Comparison of ENCODE assay signal across 27 cellular contexts in genomic region chr4:186345184-186345583, GRCh38.
"Had no signal": no experiment of that assay in that cellular context is flagged by ENCODE, and none has a peak within 500 bp of the region (broad histone marks: within the 10 kb centered on the region; RNA-seq: fewer than 3 reads in every experiment).

No MANE protein-coding gene starts in this region.

- H3K9me3 ChIP-seq: Peyer's patch, SJCRH30, SK-N-SH had no signal

- H3K27ac ChIP-seq: Peyer's patch, RWPE1, SJCRH30 had no signal

- H3K27ac Mint-ChIP-seq: activated CD8-positive, alpha-beta memory T cell treated with anti-CD3 and anti-CD28 coated beads, Interleukin-2, amount 10 ng/mL, durations not matched to agents 7 days and 5 days; activated naive CD4-positive, alpha-beta T cell treated with anti-CD3 and anti-CD28 coated beads, Interleukin-2, amount 50 U/mL, for 72 hours; activated naive CD8-positive, alpha-beta T cell treated with anti-CD3 and anti-CD28 coated beads, Interleukin-2, amount 50 U/mL, for 24 hours; activated T-cell treated with anti-CD3 and anti-CD28 coated beads, Interleukin-2, amount 50 U/mL, for 24 hours; activated T-helper 1 cell treated with anti-CD3 and anti-CD28 coated beads, Interleukin-12 subunit alpha, Interleukin-12 subunit beta, Interleukin-2, Interleukin-4 antibody, amounts not matched to agents 30 ng/mL and 10 ng/mL and 1 ng/mL, durations not matched to agents 14 hours and 24 hours and 36 hours; brain had no signal

- H3K4me2 ChIP-seq: SK-N-SH had no signal

- H3K36me3 ChIP-seq: Peyer's patch, SJCRH30 had no signal

- H3K9me3 Mint-ChIP-seq: activated naive CD4-positive, alpha-beta T cell treated with anti-CD3 and anti-CD28 coated beads, Interleukin-2, amount 50 U/mL, for 72 hours; activated naive CD8-positive, alpha-beta T cell treated with anti-CD3 and anti-CD28 coated beads, Interleukin-2, amount 50 U/mL, for 24 hours; activated T-helper 1 cell treated with anti-CD3 and anti-CD28 coated beads, Interleukin-12 subunit alpha, Interleukin-12 subunit beta, Interleukin-2, Interleukin-4 antibody, amounts not matched to agents 30 ng/mL and 10 ng/mL and 1 ng/mL, durations not matched to agents 14 hours and 24 hours and 36 hours; brain had no signal

- H3K4me3 ChIP-seq: Peyer's patch, SJCRH30 had no signal

- FAIRE-seq: astrocyte had no signal

- H3K4me1 ChIP-seq: Peyer's patch, SJCRH30 had no signal

- DNase-seq: activated CD4-positive, alpha-beta T cell treated with anti-CD3 and anti-CD28 coated beads for 48 hours; activated CD4-positive, alpha-beta T cell treated with anti-CD3 and anti-CD28 coated beads, Interleukin-2, amount 50 U/mL, for 4 hours; activated CD4-positive, CD25-positive, alpha-beta regulatory T cell treated with anti-CD3 and anti-CD28 coated beads, Interleukin-2, amount 50 U/mL, for 72 hours; activated CD8-positive, alpha-beta memory T cell treated with anti-CD3 and anti-CD28 coated beads, Interleukin-2, amount 10 ng/mL, durations not matched to agents 7 days and 5 days; activated effector memory CD4-positive, alpha-beta T cell treated with anti-CD3 and anti-CD28 coated beads, Interleukin-2, amount 50 U/mL, for 16 hours; activated naive CD4-positive, alpha-beta T cell treated with Interleukin-2 at 50 U/mL for 16 hours; activated naive CD8-positive, alpha-beta T cell treated with anti-CD3 and anti-CD28 coated beads, Interleukin-2, amount 50 U/mL, for 24 hours; activated T-cell treated with anti-CD3 and anti-CD28 coated beads, Interleukin-2, amount 50 U/mL, for 24 hours; amygdala; KG1; NCI-H1092; NCI-H1417; NCI-H2029; NCI-H2107; NCI-H2171 treated with DMSO at 0.1 percent for 48 hours; NCI-H226; NCI-H82; Peyer's patch; Right ventricle myocardium superior; SJCRH30; SK-N-SH; T-helper 1 cell had no signal

- H3K4me3 Mint-ChIP-seq: activated CD8-positive, alpha-beta memory T cell treated with anti-CD3 and anti-CD28 coated beads, Interleukin-2, amount 10 ng/mL, durations not matched to agents 7 days and 5 days; activated naive CD8-positive, alpha-beta T cell treated with anti-CD3 and anti-CD28 coated beads, Interleukin-2, amount 50 U/mL, for 24 hours; activated T-cell treated with anti-CD3 and anti-CD28 coated beads, Interleukin-2, amount 50 U/mL, for 24 hours; activated T-helper 1 cell treated with anti-CD3 and anti-CD28 coated beads, Interleukin-12 subunit alpha, Interleukin-12 subunit beta, Interleukin-2, Interleukin-4 antibody, amounts not matched to agents 30 ng/mL and 10 ng/mL and 1 ng/mL, durations not matched to agents 14 hours and 24 hours and 36 hours; brain had no signal

- H3K4me1 Mint-ChIP-seq: activated CD8-positive, alpha-beta memory T cell treated with anti-CD3 and anti-CD28 coated beads, Interleukin-2, amount 10 ng/mL, durations not matched to agents 7 days and 5 days; activated naive CD8-positive, alpha-beta T cell treated with anti-CD3 and anti-CD28 coated beads, Interleukin-2, amount 50 U/mL, for 24 hours had no signal

- H3K36me3 Mint-ChIP-seq: activated CD8-positive, alpha-beta memory T cell treated with anti-CD3 and anti-CD28 coated beads, Interleukin-2, amount 10 ng/mL, durations not matched to agents 7 days and 5 days; activated naive CD4-positive, alpha-beta T cell treated with anti-CD3 and anti-CD28 coated beads, Interleukin-2, amount 50 U/mL, for 72 hours; brain had no signal

- ATAC-seq: activated CD8-positive, alpha-beta memory T cell treated with anti-CD3 and anti-CD28 coated beads, Interleukin-2, amount 10 ng/mL, durations not matched to agents 7 days and 5 days; activated naive CD4-positive, alpha-beta T cell treated with anti-CD3 and anti-CD28 coated beads, Interleukin-2, amount 50 U/mL, for 72 hours; activated naive CD8-positive, alpha-beta T cell treated with anti-CD3 and anti-CD28 coated beads, Interleukin-2, amount 50 U/mL, for 24 hours had no signal

- H3K9me2 ChIP-seq: SK-N-SH had no signal

- H3K27me3 ChIP-seq: Peyer's patch, SJCRH30 had no signal

- H3K27me3 Mint-ChIP-seq: activated CD8-positive, alpha-beta memory T cell treated with anti-CD3 and anti-CD28 coated beads, Interleukin-2, amount 10 ng/mL, durations not matched to agents 7 days and 5 days had no signal

- H3K9ac ChIP-seq: SK-N-SH had no signal
